ENCODE assay signal across 9 cellular contexts in the genomic region with DNA sequence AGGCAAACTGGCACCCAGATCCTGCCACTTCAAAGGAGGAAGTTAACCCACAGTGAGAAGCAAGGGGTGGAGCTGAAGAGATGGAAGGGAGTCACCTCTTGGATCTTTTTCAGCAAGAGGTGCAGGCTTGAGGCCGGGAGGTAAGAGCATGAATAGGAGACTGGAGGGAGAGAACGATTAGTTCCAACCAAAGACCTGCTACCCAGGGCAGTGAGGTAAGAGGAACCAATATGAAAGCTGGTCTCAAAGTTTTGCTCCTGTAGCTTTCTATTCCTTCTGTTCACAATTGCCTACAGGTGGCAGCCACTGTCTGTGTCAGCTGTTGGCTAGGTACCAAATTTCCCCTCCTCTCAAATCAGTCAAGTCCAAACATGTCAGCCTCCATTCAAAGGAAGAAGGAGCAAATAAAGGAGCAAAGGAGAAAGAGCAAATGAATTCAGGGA. TPM values are rescaled to one million over a fixed set of nuclear protein-coding genes. Genes with fewer than 3 reads are reported as not detected.
A peak's percentile ranks its signal among the peaks of the same experiment; 100 is the strongest.
DNase-seq lines count a peak whose midpoint lies in the region; ATAC-seq and TF ChIP-seq lines count a peak whose summit lies in the region.
"Had no signal": no experiment of that assay in that cellular context is flagged by ENCODE, and none has a peak within 500 bp of the region (broad histone marks: within the 10 kb centered on the region; RNA-seq: fewer than 3 reads in every experiment).

No MANE protein-coding gene starts in this region.

- H3K4me1 Mint-ChIP-seq in activated CD4-positive, alpha-beta T cell treated with anti-CD3 and anti-CD28 coated beads, Interleukin-2, amount 10 ng/mL, durations not matched to agents 7 days and 5 days: peaks cover 47% of the 10 kb centered on the region
- H3K4me1 Mint-ChIP-seq in T-helper 2 cell treated with Interferon-gamma antibody and Interleukin-4, amounts not matched to agents 5 μg/mL and 100 μg/mL, for 36 hours (ENCODE audit: low read depth): peaks cover 25% of the 10 kb centered on the region
- no peaks in the 10 kb centered on the region for H3K4me1 Mint-ChIP-seq in chondrocyte (ENCODE audit: low read depth)

- H3K4me3 Mint-ChIP-seq in activated CD4-positive, alpha-beta T cell treated with anti-CD3 and anti-CD28 coated beads, Interleukin-2, amount 10 ng/mL, durations not matched to agents 7 days and 5 days: no peak overlapping the region
- peak overlapping the region; percentile 44 for H3K4me3 Mint-ChIP-seq in T-helper 2 cell treated with Interferon-gamma antibody and Interleukin-4, amounts not matched to agents 5 μg/mL and 100 μg/mL, for 36 hours
- H3K4me3 Mint-ChIP-seq in chondrocyte (ENCODE audit: unreplicated experiment): no peak overlapping the region

- peak overlapping the region; percentile 28 for H3K27ac Mint-ChIP-seq in activated CD4-positive, alpha-beta T cell treated with anti-CD3 and anti-CD28 coated beads, Interleukin-2, amount 10 ng/mL, durations not matched to agents 7 days and 5 days
- H3K27ac Mint-ChIP-seq in T-helper 2 cell treated with Interferon-gamma antibody and Interleukin-4, amounts not matched to agents 5 μg/mL and 100 μg/mL, for 36 hours: peak overlapping the region; percentile 68
- H3K27ac Mint-ChIP-seq in chondrocyte (ENCODE audit: unreplicated experiment): no peak overlapping the region

- POLR2A ChIA-PET in activated CD4-positive, alpha-beta T cell treated with anti-CD3 and anti-CD28 coated beads, Interleukin-2, amount 10 ng/mL, durations not matched to agents 7 days and 5 days (lab: Charles Lee): no interaction called here

- TF ChIP-seq CTCF in chondrocyte (IDR thresholded peaks at IDR 0.05): no peak

- no peak for ATAC-seq in HG03039 (IDR thresholded peaks at IDR 0.05; ENCODE audit: unreplicated experiment)

- H3K9me3 Mint-ChIP-seq in activated CD4-positive, alpha-beta T cell treated with anti-CD3 and anti-CD28 coated beads, Interleukin-2, amount 10 ng/mL, durations not matched to agents 7 days and 5 days: no peaks in the 10 kb centered on the region
- H3K9me3 Mint-ChIP-seq in T-helper 2 cell treated with Interferon-gamma antibody and Interleukin-4, amounts not matched to agents 5 μg/mL and 100 μg/mL, for 36 hours: no peaks in the 10 kb centered on the region
- no peaks in the 10 kb centered on the region for H3K9me3 Mint-ChIP-seq in chondrocyte (ENCODE audit: low read depth)

- H3K36me3 Mint-ChIP-seq in activated CD4-positive, alpha-beta T cell treated with anti-CD3 and anti-CD28 coated beads, Interleukin-2, amount 10 ng/mL, durations not matched to agents 7 days and 5 days (ENCODE audit: low read depth): no peaks in the 10 kb centered on the region
- no peaks in the 10 kb centered on the region for H3K36me3 Mint-ChIP-seq in T-helper 2 cell treated with Interferon-gamma antibody and Interleukin-4, amounts not matched to agents 5 μg/mL and 100 μg/mL, for 36 hours (ENCODE audit: low read depth)
- no peaks in the 10 kb centered on the region for H3K36me3 Mint-ChIP-seq in chondrocyte (ENCODE audit: low read depth)

- CTCF ChIA-PET in activated CD4-positive, alpha-beta T cell treated with anti-CD3 and anti-CD28 coated beads, Interleukin-2, amount 10 ng/mL, durations not matched to agents 7 days and 5 days (lab: Charles Lee): interaction anchor here (0.5 to 5.4 kb wide), 19 partner anchors 9 to 418 kb away, joined by 3 to 31 read pairs (median 5); a partner anchor contains a TSS

- DNase-seq in activated CD4-positive, alpha-beta T cell treated with anti-CD3 and anti-CD28 coated beads, Interleukin-2, amount 10 ng/mL, durations not matched to agents 7 days and 5 days: peak; percentile 39
- no peak for DNase-seq in activated CD4-positive, alpha-beta T cell treated with anti-CD3 and anti-CD28 coated beads for 48 hours
- DNase-seq in NCI-H1105 (lab: John Stamatoyannopoulos, UW) (peak; percentile 50), pons (ENCODE audit: low spot score) (peak; percentile 20), chondrocyte (ENCODE audit: low spot score) (no peak), DMS114 treated with DMSO at 0.1 percent for 48 hours (lab: John Stamatoyannopoulos, UW; ENCODE audit: unreplicated experiment) (no peak)
- DNase-seq in T-helper 2 cell treated with Interferon-gamma antibody and Interleukin-4, amounts not matched to agents 5 μg/mL and 100 μg/mL, for 36 hours (ENCODE audit: low spot score): no peak

- no peaks in the 10 kb centered on the region for H3K27me3 Mint-ChIP-seq in activated CD4-positive, alpha-beta T cell treated with anti-CD3 and anti-CD28 coated beads, Interleukin-2, amount 10 ng/mL, durations not matched to agents 7 days and 5 days
- no peaks in the 10 kb centered on the region for H3K27me3 Mint-ChIP-seq in T-helper 2 cell treated with Interferon-gamma antibody and Interleukin-4, amounts not matched to agents 5 μg/mL and 100 μg/mL, for 36 hours (ENCODE audit: low read depth)
- peaks cover 38% of the 10 kb centered on the region for H3K27me3 Mint-ChIP-seq in chondrocyte (ENCODE audit: low read depth)

RNA-seq across cellular contexts. Expression of a gene that starts 14.9 kb away (rescaled TPM):
- under 1 TPM in 1 of 2 experiments, not detected in 1; 0.25 TPM for total RNA-seq in activated CD4-positive, alpha-beta T cell treated with anti-CD3 and anti-CD28 coated beads, Interleukin-2, amount 10 ng/mL, durations not matched to agents 7 days and 5 days
- not detected in 3 replicates for total RNA-seq in chondrocyte
- total RNA-seq: PC-9 had no signal

RNA-seq across cellular contexts. Expression of a gene that starts 18.7 kb away (rescaled TPM):
- 1 to 10 TPM; 1.4 to 2.9 TPM for total RNA-seq in activated CD4-positive, alpha-beta T cell treated with anti-CD3 and anti-CD28 coated beads, Interleukin-2, amount 10 ng/mL, durations not matched to agents 7 days and 5 days
- 0.48 TPM in 1 of 3 replicates, not detected in the others for total RNA-seq in chondrocyte
- total RNA-seq: PC-9 had no signal

RNA-seq across cellular contexts. Expression of a gene that starts 24.9 kb away (rescaled TPM):
- total RNA-seq in activated CD4-positive, alpha-beta T cell treated with anti-CD3 and anti-CD28 coated beads, Interleukin-2, amount 10 ng/mL, durations not matched to agents 7 days and 5 days: 1 to 10 TPM; 8.8 to 9.5 TPM
- total RNA-seq in chondrocyte: 5.8 to 6.1 TPM (median 6.0 TPM) in 3 replicates

RNA-seq across cellular contexts. Expression of a gene that starts 47.3 kb away (rescaled TPM):
- total RNA-seq in activated CD4-positive, alpha-beta T cell treated with anti-CD3 and anti-CD28 coated beads, Interleukin-2, amount 10 ng/mL, durations not matched to agents 7 days and 5 days: 10 to 100 TPM; 50.2 to 54.3 TPM
- total RNA-seq in chondrocyte: 11.7 to 14.7 TPM (median 12.9 TPM) in 3 replicates

RNA-seq across cellular contexts. Expression of a gene that starts 57.7 kb away (rescaled TPM):
- 1 to 10 TPM; 5.5 to 6.8 TPM for total RNA-seq in activated CD4-positive, alpha-beta T cell treated with anti-CD3 and anti-CD28 coated beads, Interleukin-2, amount 10 ng/mL, durations not matched to agents 7 days and 5 days
- 30.7 to 32.5 TPM (median 31.1 TPM) in 3 replicates for total RNA-seq in chondrocyte

Comparison
In these comparisons a context has a peak if more than half of its experiments do, and no peak if none do; other contexts are left out.
1. DNase-seq: peak in activated CD4-positive, alpha-beta T cell treated with anti-CD3 and anti-CD28 coated beads, Interleukin-2, amount 10 ng/mL, durations not matched to agents 7 days and 5 days (single experiment), NCI-H1105 (single experiment) and pons (single experiment); none in activated CD4-positive, alpha-beta T cell treated with anti-CD3 and anti-CD28 coated beads for 48 hours (single experiment), T-helper 2 cell treated with Interferon-gamma antibody and Interleukin-4, amounts not matched to agents 5 μg/mL and 100 μg/mL, for 36 hours (single experiment), chondrocyte (single experiment) and DMS114 treated with DMSO at 0.1 percent for 48 hours (single experiment).